8 cellular contexts compared by ENCODE assay signal in genomic region chr9:129640871-129641750, GRCh38. TPM values are rescaled to one million over a fixed set of nuclear protein-coding genes. Genes with fewer than 3 reads are reported as not detected.
A peak's percentile ranks its signal among the peaks of the same experiment; 100 is the strongest.
DNase-seq lines count a peak whose midpoint lies in the region; ATAC-seq and TF ChIP-seq lines count a peak whose summit lies in the region.

No MANE protein-coding gene starts in this region.

- H4K20me1 ChIP-seq in SU-DHL-6 (ENCODE audit: low read depth, low read length): no peaks in the 10 kb centered on the region

- POLR2A ChIA-PET in activated CD4-positive, alpha-beta T cell treated with anti-CD3 and anti-CD28 coated beads for 36 hours (lab: Charles Lee): interaction anchor here (0.6 kb wide), 1 partner anchor 45 kb away, joined by 3 read pairs; no protein-coding TSS in a partner anchor

- no peaks in the 10 kb centered on the region for H3K9me2 ChIP-seq in SU-DHL-6 (replicated peaks; ENCODE audit: insufficient read depth, low read length)

- H3K27me3 Mint-ChIP-seq in activated CD4-positive, alpha-beta T cell treated with anti-CD3 and anti-CD28 coated beads for 36 hours: no peaks in the 10 kb centered on the region

- H3K4me3 ChIP-seq in SU-DHL-6 (ENCODE audit: insufficient read depth, low read length, poor library complexity, severe bottlenecking): peak overlapping the region; percentile 98
- peak overlapping the region; percentile 96 for H3K4me3 ChIP-seq in fibroblast of villous mesenchyme (ENCODE audit: low read depth, low read length)
- peak overlapping the region; percentile 76 to 99 (median 97) for H3K4me3 ChIP-seq in skin epidermis

- peak overlapping the region; percentile 87 for H3K4me3 Mint-ChIP-seq in activated CD4-positive, alpha-beta T cell treated with anti-CD3 and anti-CD28 coated beads for 36 hours

- peak overlapping the region; percentile 96 for H3K9ac ChIP-seq in SU-DHL-6 (ENCODE audit: low read length)

- DNase-seq in activated CD4-positive, alpha-beta T cell treated with anti-CD3 and anti-CD28 coated beads for 36 hours: peak; percentile 37
- no peak for DNase-seq in activated CD4-positive, alpha-beta T cell treated with anti-CD3 and anti-CD28 coated beads, Interleukin-2, amount 50 U/mL, for 1 hour
- DNase-seq in fibroblast of villous mesenchyme (ENCODE audit: low read depth) (no peak), retina (no peak), NCI-H1105 treated with DMSO at 0.1 percent for 48 hours (lab: John Stamatoyannopoulos, UW) (no peak)

- H3K9me3 Mint-ChIP-seq in activated CD4-positive, alpha-beta T cell treated with anti-CD3 and anti-CD28 coated beads for 36 hours (ENCODE audit: low read depth): no peaks in the 10 kb centered on the region

- H3K4me2 ChIP-seq in SU-DHL-6 (ENCODE audit: low read depth, low read length, poor library complexity, severe bottlenecking): peak overlapping the region; percentile 77

- H3K36me3 Mint-ChIP-seq in activated CD4-positive, alpha-beta T cell treated with anti-CD3 and anti-CD28 coated beads for 36 hours (ENCODE audit: low read depth): peaks cover 10% of the 10 kb centered on the region

- intact Hi-C loops in activated CD4-positive, alpha-beta T cell treated with anti-CD3 and anti-CD28 coated beads for 36 hours (cut with DNase I, micrococcal nuclease): loop anchor here (1.0 to 10.0 kb wide), 4 partner anchors 14 to 414 kb away; partner anchors contain the start of gene GPR107 (in 1 of the 2)

- H3K79me2 ChIP-seq in SU-DHL-6 (ENCODE audit: insufficient read depth, low read length): peaks cover 26% of the 10 kb centered on the region

- peak overlapping the region; percentile 100 for H2AFZ ChIP-seq in SU-DHL-6 (ENCODE audit: low read depth, low read length, severe bottlenecking)

- H3K27ac Mint-ChIP-seq in activated CD4-positive, alpha-beta T cell treated with anti-CD3 and anti-CD28 coated beads for 36 hours: peak overlapping the region; percentile 70

- H3F3A ChIP-seq in SU-DHL-6 (ENCODE audit: insufficient read depth): no peaks in the 10 kb centered on the region

- H3K9me3 ChIP-seq in SU-DHL-6 (ENCODE audit: insufficient read depth, low read length): no peaks in the 10 kb centered on the region

- TF ChIP-seq CTCF in SU-DHL-6 (IDR thresholded peaks at IDR 0.05; ENCODE audit: insufficient read depth, low read length, poor library complexity, severe bottlenecking) (no peak), fibroblast of villous mesenchyme (IDR thresholded peaks at IDR 0.05; ENCODE audit: insufficient read depth, low read depth, low read length) (no peak)

- CTCF ChIA-PET in activated CD4-positive, alpha-beta T cell treated with anti-CD3 and anti-CD28 coated beads for 36 hours (lab: Charles Lee): interaction anchor here (0.9 to 2.4 kb wide), 4 partner anchors 8 to 143 kb away, joined by 3 to 15 read pairs (median 9); no protein-coding TSS in a partner anchor

- H3K27ac ChIP-seq in SU-DHL-6 (ENCODE audit: low read depth, low read length) (no peak overlapping the region), skin epidermis (peak overlapping the region; percentile 27 to 90 (median 81))

- H3K27me3 ChIP-seq in SU-DHL-6 (ENCODE audit: low read length): no peaks in the 10 kb centered on the region

- peaks cover 18% of the 10 kb centered on the region for H3K4me1 Mint-ChIP-seq in activated CD4-positive, alpha-beta T cell treated with anti-CD3 and anti-CD28 coated beads for 36 hours

- ATAC-seq in activated CD4-positive, alpha-beta T cell treated with anti-CD3 and anti-CD28 coated beads for 36 hours: peak; percentile 22
- no peak for ATAC-seq in GM21717 (IDR thresholded peaks at IDR 0.05; ENCODE audit: unreplicated experiment)

- H3K36me3 ChIP-seq in SU-DHL-6 (ENCODE audit: low read length): no peaks in the 10 kb centered on the region

RNA-seq across cellular contexts. Expression of gene ASB6, which starts 0.8 kb away (rescaled TPM):
- total RNA-seq in activated CD4-positive, alpha-beta T cell treated with anti-CD3 and anti-CD28 coated beads for 36 hours: 10 to 100 TPM; 13.4 to 15.0 TPM
- total RNA-seq in fibroblast of villous mesenchyme: 16.8 and 20.3 TPM in 2 replicates

RNA-seq across cellular contexts. Expression of gene NTMT1, which starts 15.1 kb away (rescaled TPM):
- 10 to 100 TPM; 50.1 to 69.2 TPM for total RNA-seq in activated CD4-positive, alpha-beta T cell treated with anti-CD3 and anti-CD28 coated beads for 36 hours
- 34.8 and 36.3 TPM in 2 replicates for total RNA-seq in fibroblast of villous mesenchyme

RNA-seq across cellular contexts. Expression of gene C9orf50, which starts 20.2 kb away (rescaled TPM):
- total RNA-seq in activated CD4-positive, alpha-beta T cell treated with anti-CD3 and anti-CD28 coated beads for 36 hours: not detected
- 0.32 TPM in 1 of 2 replicates, not detected in the other for total RNA-seq in fibroblast of villous mesenchyme

RNA-seq across cellular contexts. Expression of gene PRRX2, which starts 24.3 kb away (rescaled TPM):
- total RNA-seq in activated CD4-positive, alpha-beta T cell treated with anti-CD3 and anti-CD28 coated beads for 36 hours: under 1 TPM; 0.49 to 0.57 TPM
- total RNA-seq in fibroblast of villous mesenchyme: under 0.01 and 1.6 TPM in 2 replicates
